Comparison of ENCODE assay signal across 26 cellular contexts in the genomic region with DNA sequence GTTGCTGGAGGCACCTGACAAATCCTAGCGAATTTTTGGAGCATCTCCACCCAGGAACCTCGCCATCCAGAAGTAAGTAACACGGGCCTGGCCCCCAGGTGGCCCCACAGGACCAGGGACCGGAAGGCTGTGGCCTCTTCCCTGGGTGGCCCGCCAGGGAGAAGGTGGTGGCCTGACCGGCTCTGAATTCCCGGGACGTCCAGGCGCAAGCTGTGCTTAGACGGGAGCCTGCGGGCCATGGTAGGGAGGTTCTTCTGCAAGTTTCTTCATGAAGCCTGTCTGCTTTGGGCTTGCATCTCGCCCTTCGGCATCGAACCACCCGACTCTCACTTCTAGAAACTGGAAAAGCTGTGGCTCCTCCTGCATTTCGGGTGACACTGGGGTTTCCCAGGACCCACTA.
"Had no signal": no experiment of that assay in that cellular context is flagged by ENCODE, and none has a peak within 500 bp of the region (broad histone marks: within the 10 kb centered on the region; RNA-seq: fewer than 3 reads in every experiment).

No MANE protein-coding gene starts in this region.

- H3K27me3 Mint-ChIP-seq: naive thymus-derived CD8-positive, alpha-beta T cell; stimulated activated naive B cell treated with anti-CD40 and anti-IgM and Interleukin-4, amounts not matched to agents 10 μg/mL and 1 μg/mL and 100 μg/mL, for 72 hours; type B pancreatic cell had no signal

- H3K4me2 ChIP-seq: neural progenitor cell had no signal

- H3K9me3 Mint-ChIP-seq: naive thymus-derived CD8-positive, alpha-beta T cell; nephron; stimulated activated naive B cell treated with anti-CD40 and anti-IgM and Interleukin-4, amounts not matched to agents 10 μg/mL and 1 μg/mL and 100 μg/mL, for 72 hours; type B pancreatic cell had no signal

- FAIRE-seq: pancreas had no signal

- H3K4me3 Mint-ChIP-seq: naive thymus-derived CD8-positive, alpha-beta T cell; nephron; neural progenitor cell; stimulated activated naive B cell treated with anti-CD40 and anti-IgM and Interleukin-4, amounts not matched to agents 10 μg/mL and 1 μg/mL and 100 μg/mL, for 72 hours; type B pancreatic cell had no signal

- H3K9ac ChIP-seq: neural progenitor cell had no signal

- ATAC-seq: left lobe of liver; lower lobe of right lung; naive thymus-derived CD8-positive, alpha-beta T cell; pancreas; right cardiac atrium; sciatic nerve; stimulated activated naive B cell treated with anti-CD40 and anti-IgM and Interleukin-4, amounts not matched to agents 10 μg/mL and 1 μg/mL and 100 μg/mL, for 72 hours had no signal

- H3K27me3 ChIP-seq: neural progenitor cell, pancreas, suprapubic skin, tibial nerve, uterus had no signal

- H2AFZ ChIP-seq: neural progenitor cell had no signal

- H3K4me1 ChIP-seq: lower lobe of right lung, neural progenitor cell, pancreas, prostate gland, uterus had no signal

- DNase-seq: hippocampal formation; kidney glomerular epithelial cell; left cardiac atrium; lower lobe of right lung; mammary epithelial cell; mesenchymal stem cell; naive thymus-derived CD8-positive, alpha-beta T cell; retina; stimulated activated CD4-positive, alpha-beta T cell treated with anti-CD3 and anti-CD28 coated beads, Interleukin-12 subunit alpha, Interleukin-12 subunit beta, amount 100 ng/mL, for 4 hours; stimulated activated CD4-positive, alpha-beta T cell treated with anti-CD3 and anti-CD28 coated beads, Interleukin-15, amount 100 ng/mL, for 24 hours; stimulated activated CD4-positive, alpha-beta T cell treated with anti-CD3 and anti-CD28 coated beads, Interleukin-2, amount 100 ng/mL, for 24 hours; stimulated activated CD4-positive, alpha-beta T cell treated with anti-CD3 and anti-CD28 coated beads, Interleukin-4, amount 100 ng/mL, for 1 hour; stimulated activated naive B cell treated with anti-CD40 and anti-IgM and Interleukin-4, amounts not matched to agents 10 μg/mL and 1 μg/mL and 100 μg/mL, for 72 hours; stimulated activated naive CD8-positive, alpha-beta T cell treated with anti-CD3 and anti-CD28 coated beads, Interleukin-15, Interleukin-2, amounts not matched to agents 100 U/mL and 50 U/mL, for 24 hours; uterus had no signal

- H3K4me3 ChIP-seq: lower lobe of right lung, neural progenitor cell, pancreas, prostate gland, skin epidermis, suprapubic skin, tibial nerve, uterus had no signal

- H3K27ac Mint-ChIP-seq: nephron, type B pancreatic cell had no signal

- H3K9me3 ChIP-seq: lower lobe of right lung, pancreas, prostate gland, suprapubic skin, tibial nerve, uterus had no signal

- H3K27ac ChIP-seq: lower lobe of right lung, neural progenitor cell, pancreas, prostate gland, tibial nerve, uterus had no signal

- H3K4me1 Mint-ChIP-seq: nephron had no signal

- H3K36me3 ChIP-seq: neural progenitor cell, uterus had no signal
